Comparison of ENCODE assay signal across 1 cellular context in the genomic region with DNA sequence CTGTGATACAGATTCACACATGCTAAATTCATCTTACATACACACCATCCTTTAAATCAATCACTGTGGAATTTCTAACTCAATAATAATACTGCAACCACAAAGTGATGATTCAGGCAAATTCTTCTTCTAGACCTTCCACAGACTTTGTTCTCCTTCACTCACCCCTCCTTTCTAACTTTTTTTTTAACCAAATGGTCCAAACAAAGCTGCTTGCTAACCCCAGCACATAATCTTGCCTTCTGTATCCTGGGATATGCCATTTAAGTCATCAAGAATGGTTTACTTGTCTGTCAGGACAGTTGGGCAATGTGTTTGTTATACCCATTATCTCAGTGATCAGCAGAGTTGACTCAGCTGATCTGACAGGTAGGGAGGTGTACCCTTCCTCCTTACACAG.
TF ChIP-seq lines count a peak whose summit lies in the region.

No MANE protein-coding gene starts in this region.

TF ChIP-seq in endothelial cell of umbilical vein, 7 proteins besides CTCF, POLR2A, EP300 and RAD21 (continued from another document):
- TF ChIP-seq, protein P1, sequence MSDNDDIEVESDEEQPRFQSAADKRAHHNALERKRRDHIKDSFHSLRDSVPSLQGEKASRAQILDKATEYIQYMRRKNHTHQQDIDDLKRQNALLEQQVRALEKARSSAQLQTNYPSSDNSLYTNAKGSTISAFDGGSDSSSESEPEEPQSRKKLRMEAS (IDR thresholded peaks at IDR 0.05; ENCODE audit: insufficient read depth, insufficient read length): no peak
TF ChIP-seq in endothelial cell of umbilical vein: peak in this region for 0.
